Comparison of ENCODE assay signal across 15 cellular contexts in genomic region chr16:83717814-83718213, GRCh38.
A peak's percentile ranks its signal among the peaks of the same experiment; 100 is the strongest.
DNase-seq lines count a peak whose midpoint lies in the region; FAIRE-seq and TF ChIP-seq lines count a peak whose summit lies in the region.
"Had no signal": no experiment of that assay in that cellular context is flagged by ENCODE, and none has a peak within 500 bp of the region (broad histone marks: within the 10 kb centered on the region; RNA-seq: fewer than 3 reads in every experiment).

No MANE protein-coding gene starts in this region.

- CTCF ChIA-PET in mammary epithelial cell (lab: Charles Lee; ENCODE audit: low non-redundant PET): no interaction called here

- H3K9me3 ChIP-seq in mammary epithelial cell (replicated peaks; ENCODE audit: insufficient read depth, low read length) (no peaks in the 10 kb centered on the region), breast epithelium (no peaks in the 10 kb centered on the region)
- H3K9me3 ChIP-seq: suprapubic skin had no signal

- H3K4me1 ChIP-seq in mammary epithelial cell (ENCODE audit: insufficient read depth, low read length) (no peaks in the 10 kb centered on the region), breast epithelium (peaks cover 0 to 3% of the 10 kb centered on the region in 2 donors)
- H3K4me1 ChIP-seq: suprapubic skin had no signal

- no peak overlapping the region for H3K4me3 Mint-ChIP-seq in activated T-helper 2 cell treated with anti-CD3 and anti-CD28 coated beads, Interferon-gamma antibody, Interleukin-2, Interleukin-4, amounts not matched to agents 10 μg/mL and 5 μg/mL and 100 μg/mL, durations not matched to agents 14 hours and 24 hours and 36 hours (ENCODE audit: low read depth)

- H3K36me3 Mint-ChIP-seq in activated T-helper 2 cell treated with anti-CD3 and anti-CD28 coated beads, Interferon-gamma antibody, Interleukin-2, Interleukin-4, amounts not matched to agents 10 μg/mL and 5 μg/mL and 100 μg/mL, durations not matched to agents 14 hours and 24 hours and 36 hours (ENCODE audit: low read depth): no peaks in the 10 kb centered on the region
- H3K36me3 Mint-ChIP-seq: activated naive CD4-positive, alpha-beta T cell treated with anti-CD3 and anti-CD28 coated beads, Interleukin-2, amount 50 U/mL, for 72 hours had no signal

- in situ Hi-C loops in mammary epithelial cell (cut with MboI; ENCODE audit: low sequenced_read_pairs in 2 of 2): no loop called here

- FAIRE-seq in urothelium cell line (lab: Jason Lieb, UNC): peak; percentile 17
- FAIRE-seq in GM12891 (lab: Jason Lieb, UNC): no peak
- FAIRE-seq: GM18507 had no signal

- H3K4me3 ChIP-seq in mammary epithelial cell (replicated peaks in 1 of 3; ENCODE audit: insufficient read depth in 1 of 3, low read depth in 2 of 3, low read length in 3 of 3): no peak overlapping the region
- H3K4me3 ChIP-seq in breast epithelium: no peak overlapping the region
- H3K4me3 ChIP-seq: suprapubic skin had no signal

- 88% methylated on average over 4 of the region's 4 CpGs for whole genome bisulfite sequencing in mammary epithelial cell (ENCODE audit: low coverage, missing lambda C conversion rate)

- H3K4me1 Mint-ChIP-seq in activated T-helper 2 cell treated with anti-CD3 and anti-CD28 coated beads, Interferon-gamma antibody, Interleukin-2, Interleukin-4, amounts not matched to agents 10 μg/mL and 5 μg/mL and 100 μg/mL, durations not matched to agents 14 hours and 24 hours and 36 hours (ENCODE audit: low read depth): peaks cover 13% of the 10 kb centered on the region

- intact Hi-C loops in mammary epithelial cell (cut with micrococcal nuclease): no loop called here
- intact Hi-C loops in breast epithelium (cut with DNase I; ENCODE audit: low total_unique reads): no loop called here
- intact Hi-C loops in activated T-helper 2 cell treated with anti-CD3 and anti-CD28 coated beads, Interferon-gamma antibody, Interleukin-2, Interleukin-4, amounts not matched to agents 10 μg/mL and 5 μg/mL and 100 μg/mL, durations not matched to agents 14 hours and 24 hours and 36 hours (cut with micrococcal nuclease): no loop called here

- BruUV-seq in mammary epithelial cell (replicated peaks; lab: Mats Ljungman, UMichigan): no TSS peak

- no peak overlapping the region for H2AFZ ChIP-seq in mammary epithelial cell (ENCODE audit: low read depth, low read length)

- H4K20me1 ChIP-seq in mammary epithelial cell (ENCODE audit: insufficient read depth, low read length): no peaks in the 10 kb centered on the region

- TF ChIP-seq CTCF in mammary epithelial cell (conservative IDR thresholded peaks at IDR 0.05 in 1 of 2, IDR thresholded peaks at IDR 0.05 in 1 of 2; ENCODE audit: extremely low read depth in 1 of 2, insufficient read depth in 1 of 2, low read depth in 1 of 2, low read length in 2 of 2) (no peak), breast epithelium (IDR thresholded peaks at IDR 0.05) (no peak)

- no peaks in the 10 kb centered on the region for H3K79me2 ChIP-seq in mammary epithelial cell (ENCODE audit: insufficient read depth, low read length)

- no peak overlapping the region for H3K4me2 ChIP-seq in mammary epithelial cell (ENCODE audit: insufficient read depth, low read depth, low read length)

- H3K9me3 Mint-ChIP-seq in activated T-helper 2 cell treated with anti-CD3 and anti-CD28 coated beads, Interferon-gamma antibody, Interleukin-2, Interleukin-4, amounts not matched to agents 10 μg/mL and 5 μg/mL and 100 μg/mL, durations not matched to agents 14 hours and 24 hours and 36 hours: no peaks in the 10 kb centered on the region

- H3K27ac ChIP-seq in mammary epithelial cell (ENCODE audit: insufficient read depth, low read depth, low read length) (no peak overlapping the region), breast epithelium (no peak overlapping the region), caudate nucleus (ENCODE audit: low read depth, low read length) (peak overlapping the region; percentile 67)
- H3K27ac ChIP-seq: suprapubic skin had no signal

- no peaks in the 10 kb centered on the region for H3K27me3 Mint-ChIP-seq in activated T-helper 2 cell treated with anti-CD3 and anti-CD28 coated beads, Interferon-gamma antibody, Interleukin-2, Interleukin-4, amounts not matched to agents 10 μg/mL and 5 μg/mL and 100 μg/mL, durations not matched to agents 14 hours and 24 hours and 36 hours (ENCODE audit: low read depth)

- H3K27me3 ChIP-seq in mammary epithelial cell (ENCODE audit: insufficient read depth, low read length) (no peaks in the 10 kb centered on the region), breast epithelium (no peaks in the 10 kb centered on the region)
- H3K27me3 ChIP-seq: suprapubic skin had no signal

- dilution Hi-C loops in mammary epithelial cell (cut with HindIII; ENCODE audit: low sequenced_read_pairs): no loop called here

- DNase-seq in mammary epithelial cell (peak; percentile 33), breast epithelium (ENCODE audit: low spot score in 2 of 2) (no peak), caudate nucleus (lab: John Stamatoyannopoulos, UW) (peak in 30 of 61 donors; percentile 1 to 67 (median 20)), kidney tubule cell (ENCODE audit: low spot score) (peak; percentile 64), urothelium cell line (ENCODE audit: low spot score) (peak; percentile 73), GM12891 (ENCODE audit: insufficient read length, low spot score) (no peak), GOT3 (lab: John Stamatoyannopoulos, UW) (no peak)
- no peak for DNase-seq in activated T-helper 2 cell treated with anti-CD3 and anti-CD28 coated beads, Interferon-gamma antibody, Interleukin-2, Interleukin-4, amounts not matched to agents 10 μg/mL and 5 μg/mL and 100 μg/mL, durations not matched to agents 14 hours and 24 hours and 36 hours (ENCODE audit: low spot score)
- DNase-seq: 8988T, NCI-H2227 treated with DMSO at 0.1 percent for 48 hours, right cardiac atrium, T1000 had no signal

- no peaks in the 10 kb centered on the region for H3K36me3 ChIP-seq in mammary epithelial cell (ENCODE audit: insufficient read depth, low read length)
- no peaks in the 10 kb centered on the region for H3K36me3 ChIP-seq in breast epithelium
- H3K36me3 ChIP-seq: suprapubic skin had no signal

- H3K9ac ChIP-seq in mammary epithelial cell (ENCODE audit: insufficient read depth, low read length): no peak overlapping the region

- TF ChIP-seq POLR2A in breast epithelium (IDR thresholded peaks at IDR 0.05): no peak
- no peak for TF ChIP-seq POLR2A in GM12891 (IDR thresholded peaks at IDR 0.05; ENCODE audit: low read depth, low read length)

- no peak overlapping the region for H3K27ac Mint-ChIP-seq in activated T-helper 2 cell treated with anti-CD3 and anti-CD28 coated beads, Interferon-gamma antibody, Interleukin-2, Interleukin-4, amounts not matched to agents 10 μg/mL and 5 μg/mL and 100 μg/mL, durations not matched to agents 14 hours and 24 hours and 36 hours
- H3K27ac Mint-ChIP-seq: activated naive CD4-positive, alpha-beta T cell treated with anti-CD3 and anti-CD28 coated beads, Interleukin-2, amount 50 U/mL, for 72 hours had no signal

TF ChIP-seq in GM12891, 5 proteins besides CTCF, POLR2A, EP300 and RAD21:
- TF ChIP-seq POU2F2 (IDR thresholded peaks at IDR 0.05; ENCODE audit: low read depth, low read length) (no peak), POLR2AphosphoS5 (IDR thresholded peaks at IDR 0.05; ENCODE audit: low read depth, low read length) (no peak), PAX5 (IDR thresholded peaks at IDR 0.05; ENCODE audit: insufficient read depth, low read length, severe bottlenecking) (no peak), TAF1 (IDR thresholded peaks at IDR 0.05; ENCODE audit: low read depth, low read length) (no peak), SPI1 (IDR thresholded peaks at IDR 0.05; ENCODE audit: low read depth, low read length) (no peak)
TF ChIP-seq in GM12891: peak in this region for 0.

Comparison
In these comparisons a context has a peak if more than half of its experiments do, and no peak if none do; other contexts are left out.
1. DNase-seq: peak in mammary epithelial cell (single experiment), kidney tubule cell (single experiment) and urothelium cell line (single experiment); none in breast epithelium (0 of 2), GM12891 (single experiment), GOT3 (single experiment) and activated T-helper 2 cell treated with anti-CD3 and anti-CD28 coated beads, Interferon-gamma antibody, Interleukin-2, Interleukin-4, amounts not matched to agents 10 μg/mL and 5 μg/mL and 100 μg/mL, durations not matched to agents 14 hours and 24 hours and 36 hours (single experiment).